Comparison of ENCODE assay signal across 18 cellular contexts in genomic region chr18:44039216-44039615, GRCh38.
A peak's percentile ranks its signal among the peaks of the same experiment; 100 is the strongest.
DNase-seq lines count a peak whose midpoint lies in the region; FAIRE-seq and TF ChIP-seq lines count a peak whose summit lies in the region.
"Had no signal": no experiment of that assay in that cellular context is flagged by ENCODE, and none has a peak within 500 bp of the region (broad histone marks: within the 10 kb centered on the region; RNA-seq: fewer than 3 reads in every experiment).

No MANE protein-coding gene starts in this region.

- no peak for FAIRE-seq in kidney (lab: Jason Lieb, UNC)
- FAIRE-seq: G401.6, GM12891, GM19239, HTR-8/SVneo had no signal

- H3K9ac ChIP-seq in SK-N-MC (ENCODE audit: insufficient read length) (no peak overlapping the region), kidney (ENCODE audit: low read length in 2 of 2) (no peak overlapping the region)
- H3K9ac ChIP-seq: BLaER1 treated with 17β-estradiol and CSF1 and Interleukin-3, amounts not matched to agents 10 nM and 100 nM had no signal

- H3K9me2 ChIP-seq in hepatocyte (replicated peaks; ENCODE audit: insufficient read depth): no peaks in the 10 kb centered on the region

- H3K27ac ChIP-seq in SK-N-MC (no peak overlapping the region), hepatocyte (no peak overlapping the region), kidney (ENCODE audit: low read depth in 2 of 2, low read length in 2 of 2) (no peak overlapping the region)
- H3K27ac ChIP-seq: BLaER1 treated with 17β-estradiol and CSF1 and Interleukin-3, amounts not matched to agents 10 nM and 100 nM had no signal

- 56% methylated on average over 2 of the region's 2 CpGs for WGBS in hepatocyte (ENCODE audit: low lambda C conversion rate, missing lambda C conversion rate)

- H3K4me3 ChIP-seq in SK-N-MC (no peak overlapping the region), choroid plexus epithelial cell (ENCODE audit: low read depth, low read length) (no peak overlapping the region), hepatocyte (no peak overlapping the region), kidney (ENCODE audit: low read length in 2 of 2) (no peak overlapping the region)
- H3K4me3 ChIP-seq: BLaER1 treated with 17β-estradiol and CSF1 and Interleukin-3, amounts not matched to agents 10 nM and 100 nM had no signal

- no peak overlapping the region for H3K4me2 ChIP-seq in hepatocyte
- H3K4me2 ChIP-seq: BLaER1 treated with 17β-estradiol and CSF1 and Interleukin-3, amounts not matched to agents 10 nM and 100 nM had no signal

- H3K27me3 ChIP-seq in hepatocyte: no peaks in the 10 kb centered on the region
- H3K27me3 ChIP-seq: BLaER1 treated with 17β-estradiol and CSF1 and Interleukin-3, amounts not matched to agents 10 nM and 100 nM had no signal

- intact Hi-C loops in kidney (cut with DNase I): no loop called here

- H3K4me1 ChIP-seq in hepatocyte (ENCODE audit: insufficient read depth): no peaks in the 10 kb centered on the region
- H3K4me1 ChIP-seq in kidney (ENCODE audit: control insufficient read depth in 1 of 2, insufficient read depth in 1 of 2, low read depth in 1 of 2, low read length in 2 of 2): no peaks in the 10 kb centered on the region

- TF ChIP-seq CTCF in choroid plexus epithelial cell (conservative IDR thresholded peaks at IDR 0.05; ENCODE audit: low read depth, low read length) (no peak), hepatocyte (IDR thresholded peaks at IDR 0.05; ENCODE audit: poor library complexity) (no peak), kidney (IDR thresholded peaks at IDR 0.05; ENCODE audit: borderline replicate concordance, extremely low read depth, insufficient read depth) (no peak)

- no peaks in the 10 kb centered on the region for H3K79me2 ChIP-seq in hepatocyte

- no peak for TF ChIP-seq POLR2A in erythroblast (IDR thresholded peaks at IDR 0.05; ENCODE audit: low read length)

- DNase-seq in SK-N-MC (ENCODE audit: low read depth, low spot score): peak; percentile 26
- peak; percentile 4 for DNase-seq in choroid plexus epithelial cell (ENCODE audit: low read depth)
- DNase-seq in hepatocyte (ENCODE audit: low spot score): no peak
- no peak for DNase-seq in erythroblast (lab: John Stamatoyannopoulos, UW)
- no peak for DNase-seq in kidney
- no peak for DNase-seq in NCI-H2196 treated with DMSO at 0.1 percent for 48 hours (lab: John Stamatoyannopoulos, UW; ENCODE audit: unreplicated experiment)
- DNase-seq in DMS153 (lab: John Stamatoyannopoulos, UW): no peak
- DNase-seq: CD8-positive, alpha-beta memory T cell; COR-L47; DMS 273 treated with DMSO at 0.1 percent for 48 hours; GOT3; H7; HFFc6 had no signal

- peak overlapping the region; percentile 14 for H2AFZ ChIP-seq in hepatocyte

- no peaks in the 10 kb centered on the region for H3K36me3 ChIP-seq in SK-N-MC (ENCODE audit: insufficient read depth, low read length)
- no peaks in the 10 kb centered on the region for H3K36me3 ChIP-seq in hepatocyte (replicated peaks; ENCODE audit: insufficient read depth, low read depth)
- H3K36me3 ChIP-seq in kidney (ENCODE audit: control insufficient read depth in 1 of 2, insufficient read depth in 2 of 2, low read length in 2 of 2): no peaks in the 10 kb centered on the region
- H3K36me3 ChIP-seq: BLaER1 treated with 17β-estradiol and CSF1 and Interleukin-3, amounts not matched to agents 10 nM and 100 nM had no signal

- H3K9me3 ChIP-seq in SK-N-MC (ENCODE audit: low read depth, low read length): no peaks in the 10 kb centered on the region
- no peaks in the 10 kb centered on the region for H3K9me3 ChIP-seq in hepatocyte (ENCODE audit: low read depth)
- no peaks in the 10 kb centered on the region for H3K9me3 ChIP-seq in kidney (ENCODE audit: control insufficient read depth in 1 of 2, low read length in 2 of 2)
- H3K9me3 ChIP-seq: BLaER1 treated with 17β-estradiol and CSF1 and Interleukin-3, amounts not matched to agents 10 nM and 100 nM had no signal

- no peaks in the 10 kb centered on the region for H4K20me1 ChIP-seq in hepatocyte (ENCODE audit: insufficient read depth, poor library complexity, severe bottlenecking)
- H4K20me1 ChIP-seq: BLaER1 treated with 17β-estradiol and CSF1 and Interleukin-3, amounts not matched to agents 10 nM and 100 nM had no signal

Comparison
In these comparisons a context has a peak if more than half of its experiments do, and no peak if none do; other contexts are left out.
1. DNase-seq: peak in SK-N-MC (single experiment) and choroid plexus epithelial cell (single experiment); none in hepatocyte (single experiment), erythroblast (0 of 2), kidney (single experiment), NCI-H2196 treated with DMSO at 0.1 percent for 48 hours (single experiment) and DMS153 (single experiment).